In genomic region chr6:12490904-12491571, GRCh38 we compare ENCODE assay signal across 10 cellular contexts.
DNase-seq lines count a peak whose midpoint lies in the region; ATAC-seq and TF ChIP-seq lines count a peak whose summit lies in the region.
"Had no signal": no experiment of that assay in that cellular context is flagged by ENCODE, and none has a peak within 500 bp of the region (broad histone marks: within the 10 kb centered on the region; RNA-seq: fewer than 3 reads in every experiment).

No MANE protein-coding gene starts in this region.

- H3K9me3 ChIP-seq in osteoblast (ENCODE audit: low read depth, low read length) (no peaks in the 10 kb centered on the region), neuronal stem cell (replicated peaks in 1 of 2; ENCODE audit: control insufficient read depth in 2 of 2, insufficient read depth in 1 of 2, low read depth in 1 of 2, low read length in 2 of 2) (peaks cover 0 to 4% of the 10 kb centered on the region in 2 donors)

- no peak overlapping the region for H2BK12ac ChIP-seq in neuronal stem cell (ENCODE audit: low read length)

- peak overlapping the region; percentile 68 for H3K4me2 ChIP-seq in osteoblast (ENCODE audit: insufficient read depth, low read length)
- no peak overlapping the region for H3K4me2 ChIP-seq in neuronal stem cell (ENCODE audit: insufficient read depth, low read length, poor library complexity, severe bottlenecking)

- no peak overlapping the region for H3K9ac ChIP-seq in neuronal stem cell (ENCODE audit: low read depth, low read length, poor library complexity)

- H3K4me1 ChIP-seq in osteoblast (ENCODE audit: insufficient read depth, low read length) (peaks cover 22% of the 10 kb centered on the region), neuronal stem cell (ENCODE audit: control insufficient read depth in 2 of 2, insufficient read depth in 1 of 2, low read depth in 1 of 2, low read length in 2 of 2) (no peaks in the 10 kb centered on the region)

- no peak for TF ChIP-seq CTCF in chondrocyte (IDR thresholded peaks at IDR 0.05)
- TF ChIP-seq CTCF in osteoblast (IDR thresholded peaks at IDR 0.05; ENCODE audit: extremely low read depth, low read depth, low read length): no peak

- no peak overlapping the region for H2BK5ac ChIP-seq in neuronal stem cell (ENCODE audit: low read length)

- H3K27me3 Mint-ChIP-seq in chondrocyte (ENCODE audit: low read depth): no peaks in the 10 kb centered on the region

- H3K27ac ChIP-seq in osteoblast (ENCODE audit: low read depth, low read length): peak overlapping the region; percentile 90
- no peak overlapping the region for H3K27ac ChIP-seq in neuronal stem cell (replicated peaks; ENCODE audit: low read length)

- no peak overlapping the region for H2AK5ac ChIP-seq in neuronal stem cell (ENCODE audit: low read depth, low read length)

- no peak overlapping the region for H2BK15ac ChIP-seq in neuronal stem cell (ENCODE audit: low read length)

- DNase-seq in GM04503 (ENCODE audit: low read depth) (peak; percentile 87), MV-4-11 (lab: John Stamatoyannopoulos, UW) (peak; percentile 93), chondrocyte (ENCODE audit: low spot score) (no peak), osteoblast (ENCODE audit: insufficient read length, low spot score, missing footprints) (peak; percentile 71), neuronal stem cell (ENCODE audit: low spot score) (no peak)
- no peak for DNase-seq in activated CD4-positive, CD25-positive, alpha-beta regulatory T cell treated with anti-CD3 and anti-CD28 coated beads, Interleukin-2, amount 50 U/mL, for 72 hours
- DNase-seq: activated B cell treated with CpG ODN at 0.5 μM for 24 hours; naive thymus-derived CD4-positive, alpha-beta T cell; NCI-H1436 treated with DMSO at 0.1 percent for 48 hours had no signal

- peaks cover 24% of the 10 kb centered on the region for H3K4me1 Mint-ChIP-seq in chondrocyte (ENCODE audit: low read depth)
- H3K4me1 Mint-ChIP-seq: activated B cell treated with CpG ODN at 0.5 μM for 24 hours had no signal

- no peaks in the 10 kb centered on the region for H3K36me3 ChIP-seq in osteoblast (ENCODE audit: insufficient read depth, low read length)
- H3K36me3 ChIP-seq in neuronal stem cell (replicated peaks in 1 of 2; ENCODE audit: control insufficient read depth in 2 of 2, insufficient read depth in 2 of 2, low read length in 2 of 2): no peaks in the 10 kb centered on the region

- H3K14ac ChIP-seq in neuronal stem cell (ENCODE audit: low read length): no peak overlapping the region

- H3K79me2 ChIP-seq in osteoblast (ENCODE audit: insufficient read depth, low read length): no peaks in the 10 kb centered on the region

- WGBS in neuronal stem cell (ENCODE audit: extremely low coverage in 2 of 2, insufficient read length in 2 of 2, insufficient replicate concordance in 1 of 2), 2 donors: no CpG with 5 or more reads among the region's 2 CpGs

- H3K18ac ChIP-seq in neuronal stem cell (ENCODE audit: low read length): no peak overlapping the region

- no peak overlapping the region for H4K91ac ChIP-seq in neuronal stem cell (ENCODE audit: low read depth, low read length, poor library complexity)

- H3K9me3 Mint-ChIP-seq in chondrocyte (ENCODE audit: low read depth): peaks cover 16% of the 10 kb centered on the region
- H3K9me3 Mint-ChIP-seq: activated B cell treated with CpG ODN at 0.5 μM for 24 hours had no signal

- H3K4me3 ChIP-seq in osteoblast (ENCODE audit: insufficient read depth, low read length): peak overlapping the region; percentile 28
- H3K4me3 ChIP-seq in neuronal stem cell (ENCODE audit: low read length in 2 of 2): no peak overlapping the region

- no peaks in the 10 kb centered on the region for H3K79me1 ChIP-seq in neuronal stem cell (ENCODE audit: low read depth, low read length)

- no peaks in the 10 kb centered on the region for H3K36me3 Mint-ChIP-seq in chondrocyte (ENCODE audit: low read depth)

- no peaks in the 10 kb centered on the region for H4K20me1 ChIP-seq in osteoblast (ENCODE audit: insufficient read depth, low read length)

- no peak overlapping the region for H3K23ac ChIP-seq in neuronal stem cell (ENCODE audit: low read depth, low read length, poor library complexity)

- H3K27ac Mint-ChIP-seq in chondrocyte (ENCODE audit: unreplicated experiment): peak overlapping the region; percentile 82
- H3K27ac Mint-ChIP-seq: activated B cell treated with CpG ODN at 0.5 μM for 24 hours; naive thymus-derived CD4-positive, alpha-beta T cell had no signal

- H3K27me3 ChIP-seq in osteoblast (ENCODE audit: insufficient read depth, low read length): no peaks in the 10 kb centered on the region
- H3K27me3 ChIP-seq in neuronal stem cell (ENCODE audit: control insufficient read depth in 3 of 3, insufficient read depth in 3 of 3, low read depth in 1 of 3, low read length in 3 of 3): no peaks in the 10 kb centered on the region

- no peak overlapping the region for H4K8ac ChIP-seq in neuronal stem cell (ENCODE audit: low read depth, low read length)

- H3K4ac ChIP-seq in neuronal stem cell (ENCODE audit: low read length): no peak overlapping the region

- peak overlapping the region; percentile 56 for H2AFZ ChIP-seq in osteoblast (ENCODE audit: low read length)
- H2AFZ ChIP-seq in neuronal stem cell (ENCODE audit: low read length): no peak overlapping the region

- ATAC-seq in GM19395 (IDR thresholded peaks at IDR 0.05; ENCODE audit: unreplicated experiment): no peak
- ATAC-seq: naive thymus-derived CD4-positive, alpha-beta T cell had no signal

- H3K4me3 Mint-ChIP-seq in chondrocyte (ENCODE audit: unreplicated experiment): no peak overlapping the region
- H3K4me3 Mint-ChIP-seq: activated B cell treated with CpG ODN at 0.5 μM for 24 hours; naive thymus-derived CD4-positive, alpha-beta T cell had no signal

- H2BK120ac ChIP-seq in neuronal stem cell (ENCODE audit: low read depth, low read length): no peak overlapping the region

Comparison
In these comparisons a context has a peak if more than half of its experiments do, and no peak if none do; other contexts are left out.
1. DNase-seq: peak in GM04503 (single experiment), MV-4-11 (single experiment) and osteoblast (single experiment); none in chondrocyte (single experiment), neuronal stem cell (single experiment) and activated CD4-positive, CD25-positive, alpha-beta regulatory T cell treated with anti-CD3 and anti-CD28 coated beads, Interleukin-2, amount 50 U/mL, for 72 hours (single experiment).